Comparison of ENCODE assay signal across 11 cellular contexts in genomic region chr2:173631123-173631450, GRCh38.
DNase-seq lines count a peak whose midpoint lies in the region; ATAC-seq and TF ChIP-seq lines count a peak whose summit lies in the region.
"Had no signal": no experiment of that assay in that cellular context is flagged by ENCODE, and none has a peak within 500 bp of the region (broad histone marks: within the 10 kb centered on the region; RNA-seq: fewer than 3 reads in every experiment).

No MANE protein-coding gene starts in this region.

- intact Hi-C loops in activated CD4-positive, alpha-beta memory T cell treated with anti-CD3 and anti-CD28 coated beads for 36 hours (cut with micrococcal nuclease): no loop called here

- no peak overlapping the region for H3K4me3 Mint-ChIP-seq in glutamatergic neuron (ENCODE audit: unreplicated experiment)
- H3K4me3 Mint-ChIP-seq in activated CD4-positive, alpha-beta memory T cell treated with anti-CD3 and anti-CD28 coated beads for 36 hours: no peak overlapping the region
- H3K4me3 Mint-ChIP-seq in activated CD4-positive, alpha-beta T cell treated with anti-CD3 and anti-CD28 coated beads, Interleukin-2, amount 10 ng/mL, durations not matched to agents 7 days and 5 days: no peak overlapping the region
- no peak overlapping the region for H3K4me3 Mint-ChIP-seq in progenitor cell of endocrine pancreas (ENCODE audit: low read depth)
- H3K4me3 Mint-ChIP-seq: activated T-helper 1 cell treated with anti-CD3 and anti-CD28 coated beads, Interleukin-12 subunit alpha, Interleukin-12 subunit beta, Interleukin-2, Interleukin-4 antibody, amounts not matched to agents 30 ng/mL and 10 ng/mL and 1 ng/mL, durations not matched to agents 14 hours and 24 hours and 36 hours; naive thymus-derived CD4-positive, alpha-beta T cell had no signal

- H3K36me3 Mint-ChIP-seq in glutamatergic neuron (ENCODE audit: unreplicated experiment) (no peaks in the 10 kb centered on the region), progenitor cell of endocrine pancreas (ENCODE audit: insufficient read depth) (no peaks in the 10 kb centered on the region)
- H3K36me3 Mint-ChIP-seq in activated CD4-positive, alpha-beta memory T cell treated with anti-CD3 and anti-CD28 coated beads for 36 hours: no peaks in the 10 kb centered on the region
- H3K36me3 Mint-ChIP-seq in activated CD4-positive, alpha-beta T cell treated with anti-CD3 and anti-CD28 coated beads, Interleukin-2, amount 10 ng/mL, durations not matched to agents 7 days and 5 days (ENCODE audit: low read depth): no peaks in the 10 kb centered on the region
- H3K36me3 Mint-ChIP-seq: naive thymus-derived CD4-positive, alpha-beta T cell had no signal

- peak; percentile 25 for DNase-seq in GM04503 (ENCODE audit: low read depth)
- DNase-seq in NCI-H510A treated with DMSO at 0.1 percent for 48 hours (lab: John Stamatoyannopoulos, UW): peak; percentile 93
- peak; percentile 32 for DNase-seq in glutamatergic neuron
- peak; percentile 30 for DNase-seq in renal cortical epithelial cell (ENCODE audit: low read depth)
- no peak for DNase-seq in activated CD4-positive, alpha-beta memory T cell treated with anti-CD3 and anti-CD28 coated beads for 36 hours
- DNase-seq in activated CD4-positive, alpha-beta T cell treated with anti-CD3 and anti-CD28 coated beads, Interleukin-2, amount 10 ng/mL, durations not matched to agents 7 days and 5 days: no peak
- DNase-seq in progenitor cell of endocrine pancreas (ENCODE audit: low spot score, unreplicated experiment): no peak
- DNase-seq: MM.1S; naive thymus-derived CD4-positive, alpha-beta T cell had no signal

- H3K27me3 Mint-ChIP-seq in glutamatergic neuron (ENCODE audit: unreplicated experiment): no peaks in the 10 kb centered on the region
- peaks cover 14% of the 10 kb centered on the region for H3K27me3 Mint-ChIP-seq in activated CD4-positive, alpha-beta memory T cell treated with anti-CD3 and anti-CD28 coated beads for 36 hours
- H3K27me3 Mint-ChIP-seq in activated CD4-positive, alpha-beta T cell treated with anti-CD3 and anti-CD28 coated beads, Interleukin-2, amount 10 ng/mL, durations not matched to agents 7 days and 5 days: peaks cover 15% of the 10 kb centered on the region
- H3K27me3 Mint-ChIP-seq in progenitor cell of endocrine pancreas: no peaks in the 10 kb centered on the region

- peaks cover 6% of the 10 kb centered on the region for H3K4me1 Mint-ChIP-seq in glutamatergic neuron (ENCODE audit: low read depth, unreplicated experiment)
- no peaks in the 10 kb centered on the region for H3K4me1 Mint-ChIP-seq in activated CD4-positive, alpha-beta memory T cell treated with anti-CD3 and anti-CD28 coated beads for 36 hours (ENCODE audit: low read depth)
- no peaks in the 10 kb centered on the region for H3K4me1 Mint-ChIP-seq in activated CD4-positive, alpha-beta T cell treated with anti-CD3 and anti-CD28 coated beads, Interleukin-2, amount 10 ng/mL, durations not matched to agents 7 days and 5 days
- peaks cover 6% of the 10 kb centered on the region for H3K4me1 Mint-ChIP-seq in progenitor cell of endocrine pancreas (ENCODE audit: low read depth)
- H3K4me1 Mint-ChIP-seq: naive thymus-derived CD4-positive, alpha-beta T cell had no signal

- TF ChIP-seq CTCF in glutamatergic neuron (IDR thresholded peaks at IDR 0.05; ENCODE audit: partially characterized antibody, unreplicated experiment): no peak
- TF ChIP-seq CTCF in progenitor cell of endocrine pancreas (IDR thresholded peaks at IDR 0.05; ENCODE audit: unreplicated experiment): no peak

- POLR2A ChIA-PET in activated CD4-positive, alpha-beta memory T cell treated with anti-CD3 and anti-CD28 coated beads for 36 hours (lab: Charles Lee): no interaction called here
- POLR2A ChIA-PET in activated CD4-positive, alpha-beta T cell treated with anti-CD3 and anti-CD28 coated beads, Interleukin-2, amount 10 ng/mL, durations not matched to agents 7 days and 5 days (lab: Charles Lee): no interaction called here

- peak overlapping the region; percentile 1 for H3K27ac Mint-ChIP-seq in glutamatergic neuron (ENCODE audit: unreplicated experiment)
- no peak overlapping the region for H3K27ac Mint-ChIP-seq in activated CD4-positive, alpha-beta memory T cell treated with anti-CD3 and anti-CD28 coated beads for 36 hours
- H3K27ac Mint-ChIP-seq in activated CD4-positive, alpha-beta T cell treated with anti-CD3 and anti-CD28 coated beads, Interleukin-2, amount 10 ng/mL, durations not matched to agents 7 days and 5 days: no peak overlapping the region
- H3K27ac Mint-ChIP-seq in progenitor cell of endocrine pancreas: no peak overlapping the region
- H3K27ac Mint-ChIP-seq: activated T-helper 1 cell treated with anti-CD3 and anti-CD28 coated beads, Interleukin-12 subunit alpha, Interleukin-12 subunit beta, Interleukin-2, Interleukin-4 antibody, amounts not matched to agents 30 ng/mL and 10 ng/mL and 1 ng/mL, durations not matched to agents 14 hours and 24 hours and 36 hours; naive thymus-derived CD4-positive, alpha-beta T cell had no signal

- no peak for ATAC-seq in GM21447 (IDR thresholded peaks at IDR 0.05; ENCODE audit: unreplicated experiment)
- ATAC-seq: naive thymus-derived CD4-positive, alpha-beta T cell had no signal

- H3K9me3 Mint-ChIP-seq in glutamatergic neuron (ENCODE audit: unreplicated experiment): no peaks in the 10 kb centered on the region
- H3K9me3 Mint-ChIP-seq in activated CD4-positive, alpha-beta memory T cell treated with anti-CD3 and anti-CD28 coated beads for 36 hours: no peaks in the 10 kb centered on the region
- no peaks in the 10 kb centered on the region for H3K9me3 Mint-ChIP-seq in activated CD4-positive, alpha-beta T cell treated with anti-CD3 and anti-CD28 coated beads, Interleukin-2, amount 10 ng/mL, durations not matched to agents 7 days and 5 days
- no peaks in the 10 kb centered on the region for H3K9me3 Mint-ChIP-seq in progenitor cell of endocrine pancreas (ENCODE audit: low read depth)
- H3K9me3 Mint-ChIP-seq: activated T-helper 1 cell treated with anti-CD3 and anti-CD28 coated beads, Interleukin-12 subunit alpha, Interleukin-12 subunit beta, Interleukin-2, Interleukin-4 antibody, amounts not matched to agents 30 ng/mL and 10 ng/mL and 1 ng/mL, durations not matched to agents 14 hours and 24 hours and 36 hours had no signal

- CTCF ChIA-PET in activated CD4-positive, alpha-beta memory T cell treated with anti-CD3 and anti-CD28 coated beads for 36 hours (lab: Charles Lee): no interaction called here
- CTCF ChIA-PET in activated CD4-positive, alpha-beta T cell treated with anti-CD3 and anti-CD28 coated beads, Interleukin-2, amount 10 ng/mL, durations not matched to agents 7 days and 5 days (lab: Charles Lee): no interaction called here

Comparison
In these comparisons a context has a peak if more than half of its experiments do, and no peak if none do; other contexts are left out.
1. DNase-seq: peak in GM04503 (single experiment), NCI-H510A treated with DMSO at 0.1 percent for 48 hours (single experiment), glutamatergic neuron (single experiment) and renal cortical epithelial cell (single experiment); none in activated CD4-positive, alpha-beta memory T cell treated with anti-CD3 and anti-CD28 coated beads for 36 hours (single experiment), activated CD4-positive, alpha-beta T cell treated with anti-CD3 and anti-CD28 coated beads, Interleukin-2, amount 10 ng/mL, durations not matched to agents 7 days and 5 days (single experiment) and progenitor cell of endocrine pancreas (single experiment).